ENCODE assay signal across 30 cellular contexts in genomic region chr9:78989031-78989658, GRCh38.
"Had no signal": no experiment of that assay in that cellular context is flagged by ENCODE, and none has a peak within 500 bp of the region (broad histone marks: within the 10 kb centered on the region; RNA-seq: fewer than 3 reads in every experiment).

No MANE protein-coding gene starts in this region.

- DNase-seq: activated B cell treated with CpG ODN at 0.5 μM for 24 hours; activated CD4-positive, alpha-beta T cell treated with anti-CD3 and anti-CD28 coated beads, Interleukin-2, amount 50 U/mL, for 1 hour; activated CD8-positive, alpha-beta T cell treated with anti-CD3 and anti-CD28 coated beads, Interleukin-2, amount 10 ng/mL, durations not matched to agents 7 days and 5 days; activated naive CD4-positive, alpha-beta T cell treated with Interleukin-2 at 50 U/mL for 16 hours; activated naive CD8-positive, alpha-beta T cell treated with anti-CD3 and anti-CD28 coated beads for 36 hours; activated T-cell treated with anti-CD3 and anti-CD28 coated beads for 4 hours; activated T-cell treated with anti-CD3 and anti-CD28 coated beads, Interleukin-2, amount 50 U/mL, for 72 hours; adrenal gland; aorta; effector memory CD8-positive, alpha-beta T cell; foreskin fibroblast; left ventricle myocardium superior; naive B cell; nephron progenitor cell; ovary; right lobe of liver; small intestine; stimulated activated CD4-positive, alpha-beta T cell treated with anti-CD3 and anti-CD28 coated beads, Interleukin-4, amount 100 ng/mL, for 24 hours; stimulated activated naive CD8-positive, alpha-beta T cell treated with anti-CD3 and anti-CD28 coated beads, Interleukin-15, amount 100 ng/mL, for 72 hours; substantia nigra; T-helper 1 cell; upper lobe of left lung had no signal

- ATAC-seq: activated CD8-positive, alpha-beta T cell treated with anti-CD3 and anti-CD28 coated beads, Interleukin-2, amount 10 ng/mL, durations not matched to agents 7 days and 5 days; activated T-cell treated with anti-CD3 and anti-CD28 coated beads, Interleukin-2, amount 50 U/mL, for 72 hours; effector memory CD8-positive, alpha-beta T cell; esophagus mucosa; left ventricle myocardium superior; right lobe of liver; stimulated activated effector memory CD8-positive, alpha-beta T cell treated with anti-CD3 and anti-CD28 coated beads, Interleukin-12 subunit alpha, Interleukin-12 subunit beta, amount 100 ng/mL, for 72 hours; stimulated activated naive CD8-positive, alpha-beta T cell treated with anti-CD3 and anti-CD28 coated beads, Interleukin-15, amount 100 ng/mL, for 72 hours had no signal

- H3K4me1 ChIP-seq: adrenal gland, right lobe of liver, upper lobe of left lung, vagina had no signal

- H3K27ac ChIP-seq: adrenal gland, coronary artery, ovary, right lobe of liver, upper lobe of left lung, vagina had no signal

- H3K36me3 ChIP-seq: adrenal gland, ovary, right lobe of liver, upper lobe of left lung, vagina had no signal

- H3K27me3 ChIP-seq: adrenal gland, ovary, right lobe of liver, upper lobe of left lung, vagina had no signal

- H3K4me1 Mint-ChIP-seq: activated B cell treated with CpG ODN at 0.5 μM for 24 hours; activated naive CD8-positive, alpha-beta T cell treated with anti-CD3 and anti-CD28 coated beads for 36 hours; brain; naive B cell; nephron progenitor cell; stimulated activated effector memory CD8-positive, alpha-beta T cell treated with anti-CD3 and anti-CD28 coated beads, Interleukin-12 subunit alpha, Interleukin-12 subunit beta, amount 100 ng/mL, for 72 hours; stimulated activated naive CD8-positive, alpha-beta T cell treated with anti-CD3 and anti-CD28 coated beads, Interleukin-15, amount 100 ng/mL, for 72 hours had no signal

- H3K4me3 Mint-ChIP-seq: activated B cell treated with CpG ODN at 0.5 μM for 24 hours; activated CD8-positive, alpha-beta T cell treated with anti-CD3 and anti-CD28 coated beads, Interleukin-2, amount 10 ng/mL, durations not matched to agents 7 days and 5 days; activated naive CD8-positive, alpha-beta T cell treated with anti-CD3 and anti-CD28 coated beads for 36 hours; activated T-cell treated with anti-CD3 and anti-CD28 coated beads, Interleukin-2, amount 50 U/mL, for 72 hours; brain; effector memory CD8-positive, alpha-beta T cell; naive B cell; nephron progenitor cell; stimulated activated effector memory CD8-positive, alpha-beta T cell treated with anti-CD3 and anti-CD28 coated beads, Interleukin-12 subunit alpha, Interleukin-12 subunit beta, amount 100 ng/mL, for 72 hours; stimulated activated naive CD8-positive, alpha-beta T cell treated with anti-CD3 and anti-CD28 coated beads, Interleukin-15, amount 100 ng/mL, for 72 hours; T-helper 2 cell treated with Interferon-gamma antibody and Interleukin-4, amounts not matched to agents 5 μg/mL and 100 μg/mL, for 36 hours had no signal

- FAIRE-seq: islet of Langerhans, small intestine had no signal

- H3K27ac Mint-ChIP-seq: activated B cell treated with CpG ODN at 0.5 μM for 24 hours; activated CD8-positive, alpha-beta T cell treated with anti-CD3 and anti-CD28 coated beads, Interleukin-2, amount 10 ng/mL, durations not matched to agents 7 days and 5 days; activated naive CD8-positive, alpha-beta T cell treated with anti-CD3 and anti-CD28 coated beads for 36 hours; activated T-cell treated with anti-CD3 and anti-CD28 coated beads, Interleukin-2, amount 50 U/mL, for 72 hours; brain; effector memory CD8-positive, alpha-beta T cell; naive B cell; nephron progenitor cell; progenitor cell of endocrine pancreas; stimulated activated effector memory CD8-positive, alpha-beta T cell treated with anti-CD3 and anti-CD28 coated beads, Interleukin-12 subunit alpha, Interleukin-12 subunit beta, amount 100 ng/mL, for 72 hours; stimulated activated naive CD8-positive, alpha-beta T cell treated with anti-CD3 and anti-CD28 coated beads, Interleukin-15, amount 100 ng/mL, for 72 hours; T-helper 2 cell treated with Interferon-gamma antibody and Interleukin-4, amounts not matched to agents 5 μg/mL and 100 μg/mL, for 36 hours had no signal

- H3K4me3 ChIP-seq: adrenal gland, coronary artery, ovary, right lobe of liver, upper lobe of left lung, vagina had no signal

- H3K36me3 Mint-ChIP-seq: activated naive CD8-positive, alpha-beta T cell treated with anti-CD3 and anti-CD28 coated beads for 36 hours; brain; naive B cell; stimulated activated effector memory CD8-positive, alpha-beta T cell treated with anti-CD3 and anti-CD28 coated beads, Interleukin-12 subunit alpha, Interleukin-12 subunit beta, amount 100 ng/mL, for 72 hours had no signal

- H3K9me3 Mint-ChIP-seq: activated B cell treated with CpG ODN at 0.5 μM for 24 hours; activated naive CD8-positive, alpha-beta T cell treated with anti-CD3 and anti-CD28 coated beads for 36 hours; activated T-cell treated with anti-CD3 and anti-CD28 coated beads, Interleukin-2, amount 50 U/mL, for 72 hours; naive B cell; nephron progenitor cell; stimulated activated effector memory CD8-positive, alpha-beta T cell treated with anti-CD3 and anti-CD28 coated beads, Interleukin-12 subunit alpha, Interleukin-12 subunit beta, amount 100 ng/mL, for 72 hours; stimulated activated naive CD8-positive, alpha-beta T cell treated with anti-CD3 and anti-CD28 coated beads, Interleukin-15, amount 100 ng/mL, for 72 hours; T-helper 2 cell treated with Interferon-gamma antibody and Interleukin-4, amounts not matched to agents 5 μg/mL and 100 μg/mL, for 36 hours had no signal

- H3K27me3 Mint-ChIP-seq: activated B cell treated with CpG ODN at 0.5 μM for 24 hours; activated naive CD8-positive, alpha-beta T cell treated with anti-CD3 and anti-CD28 coated beads for 36 hours; effector memory CD8-positive, alpha-beta T cell; progenitor cell of endocrine pancreas; stimulated activated naive CD8-positive, alpha-beta T cell treated with anti-CD3 and anti-CD28 coated beads, Interleukin-15, amount 100 ng/mL, for 72 hours had no signal

- H3K9me3 ChIP-seq: adrenal gland, ovary, right lobe of liver, upper lobe of left lung, vagina had no signal
